11 cellular contexts compared by ENCODE assay signal in the genomic region with DNA sequence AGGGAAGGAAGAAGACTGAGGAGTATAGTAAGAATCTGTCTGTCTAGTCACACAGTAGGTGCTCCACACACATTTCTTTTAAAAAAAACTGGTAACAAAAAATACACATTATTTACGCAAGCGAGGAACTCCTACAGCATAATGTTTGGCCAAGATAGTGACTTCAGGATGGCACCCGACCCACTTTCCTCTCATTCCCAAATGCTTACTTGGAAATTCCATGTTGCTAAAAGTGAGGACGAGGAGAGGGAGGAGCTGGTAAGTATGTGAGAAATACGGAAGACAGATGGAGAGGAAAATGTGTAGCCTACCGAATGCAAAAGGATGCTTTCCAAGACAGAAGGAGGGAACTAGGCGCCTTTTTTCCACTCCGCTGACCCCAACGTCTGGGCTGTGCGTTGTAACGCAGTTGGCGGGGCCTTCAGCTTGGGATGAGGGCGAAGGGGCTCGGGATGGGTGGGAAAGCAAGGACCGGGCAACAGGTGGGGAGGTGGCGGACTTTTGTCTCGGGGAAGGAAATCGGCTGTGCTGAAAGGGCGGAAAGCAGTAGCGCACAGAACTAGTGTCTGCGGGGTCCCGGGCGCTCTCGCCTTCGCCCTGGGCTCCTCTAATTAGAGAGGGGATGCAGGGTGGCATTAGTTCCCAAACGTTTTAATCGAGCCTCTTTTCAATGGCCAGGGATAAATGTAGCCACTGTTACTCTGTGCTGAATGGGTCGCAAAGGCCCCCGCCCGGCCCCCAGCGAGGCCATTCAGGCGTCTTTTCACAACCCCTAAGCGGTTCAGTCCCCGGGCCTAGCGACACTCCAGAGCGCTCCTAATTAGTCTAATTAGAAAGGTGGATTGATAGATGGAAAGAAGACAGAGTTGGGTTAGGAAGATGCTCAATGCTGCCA. TPM values are rescaled to one million over a fixed set of nuclear protein-coding genes. Genes with fewer than 3 reads are reported as not detected.
DNase-seq lines count a peak whose midpoint lies in the region; ATAC-seq lines count a peak whose summit lies in the region.
"Had no signal": no experiment of that assay in that cellular context is flagged by ENCODE, and none has a peak within 500 bp of the region (broad histone marks: within the 10 kb centered on the region; RNA-seq: fewer than 3 reads in every experiment).

No MANE protein-coding gene starts in this region.

- intact Hi-C loops in activated T-helper 2 cell treated with anti-CD3 and anti-CD28 coated beads, Interferon-gamma antibody, Interleukin-2, Interleukin-4, amounts not matched to agents 10 μg/mL and 5 μg/mL and 100 μg/mL, durations not matched to agents 14 hours and 24 hours and 36 hours (cut with micrococcal nuclease): loop anchor here (2.0 kb wide), 3 partner anchors 15 to 133 kb away; no protein-coding TSS in a partner anchor

- H3K27me3 Mint-ChIP-seq in activated naive CD4-positive, alpha-beta T cell treated with anti-CD3 and anti-CD28 coated beads, Interleukin-2, amount 50 U/mL, for 24 hours: peaks cover 60% of the 10 kb centered on the region
- peaks cover 71% of the 10 kb centered on the region for H3K27me3 Mint-ChIP-seq in activated T-helper 2 cell treated with anti-CD3 and anti-CD28 coated beads, Interferon-gamma antibody, Interleukin-2, Interleukin-4, amounts not matched to agents 10 μg/mL and 5 μg/mL and 100 μg/mL, durations not matched to agents 14 hours and 24 hours and 36 hours (ENCODE audit: low read depth)
- peaks cover 60 to 78% of the 10 kb centered on the region in 2 donors for H3K27me3 Mint-ChIP-seq in stimulated activated naive B cell treated with anti-CD40 and anti-IgM and Interleukin-4, amounts not matched to agents 10 μg/mL and 1 μg/mL and 100 μg/mL, for 72 hours

- no peak for DNase-seq in activated naive CD4-positive, alpha-beta T cell treated with anti-CD3 and anti-CD28 coated beads, Interleukin-2, amount 50 U/mL, for 16 hours
- DNase-seq in activated T-helper 2 cell treated with anti-CD3 and anti-CD28 coated beads, Interferon-gamma antibody, Interleukin-2, Interleukin-4, amounts not matched to agents 10 μg/mL and 5 μg/mL and 100 μg/mL, durations not matched to agents 14 hours and 24 hours and 36 hours (ENCODE audit: low spot score): no peak
- DNase-seq in kidney glomerular epithelial cell (lab: John Stamatoyannopoulos, UW) (peak; percentile 7), anterior cingulate cortex (lab: John Stamatoyannopoulos, UW) (no peak)
- DNase-seq in stimulated activated naive B cell treated with anti-CD40 and anti-IgM and Interleukin-4, amounts not matched to agents 10 μg/mL and 1 μg/mL and 100 μg/mL, for 72 hours: no peak
- DNase-seq: activated CD4-positive, alpha-beta T cell treated with anti-CD3 and anti-CD28 coated beads, Interleukin-2, amount 50 U/mL, for 4 hours; midbrain had no signal

- no peaks in the 10 kb centered on the region for H3K36me3 Mint-ChIP-seq in activated naive CD4-positive, alpha-beta T cell treated with anti-CD3 and anti-CD28 coated beads, Interleukin-2, amount 50 U/mL, for 24 hours
- no peaks in the 10 kb centered on the region for H3K36me3 Mint-ChIP-seq in activated T-helper 2 cell treated with anti-CD3 and anti-CD28 coated beads, Interferon-gamma antibody, Interleukin-2, Interleukin-4, amounts not matched to agents 10 μg/mL and 5 μg/mL and 100 μg/mL, durations not matched to agents 14 hours and 24 hours and 36 hours (ENCODE audit: low read depth)
- H3K36me3 Mint-ChIP-seq in stimulated activated naive B cell treated with anti-CD40 and anti-IgM and Interleukin-4, amounts not matched to agents 10 μg/mL and 1 μg/mL and 100 μg/mL, for 72 hours: peaks cover 0 to 3% of the 10 kb centered on the region in 2 donors

- H3K27ac Mint-ChIP-seq in activated naive CD4-positive, alpha-beta T cell treated with anti-CD3 and anti-CD28 coated beads, Interleukin-2, amount 50 U/mL, for 24 hours: peak overlapping the region; percentile 1
- peak overlapping the region; percentile 23 for H3K27ac Mint-ChIP-seq in activated T-helper 2 cell treated with anti-CD3 and anti-CD28 coated beads, Interferon-gamma antibody, Interleukin-2, Interleukin-4, amounts not matched to agents 10 μg/mL and 5 μg/mL and 100 μg/mL, durations not matched to agents 14 hours and 24 hours and 36 hours
- peak overlapping the region; percentile 75 for H3K27ac Mint-ChIP-seq in stimulated activated naive B cell treated with anti-CD40 and anti-IgM and Interleukin-4, amounts not matched to agents 10 μg/mL and 1 μg/mL and 100 μg/mL, for 72 hours

- no peak for ATAC-seq in stimulated activated naive B cell treated with anti-CD40 and anti-IgM and Interleukin-4, amounts not matched to agents 10 μg/mL and 1 μg/mL and 100 μg/mL, for 72 hours (replicated peaks)
- no peak for ATAC-seq in GM18517 (IDR thresholded peaks at IDR 0.05; ENCODE audit: unreplicated experiment)
- ATAC-seq in HG03460 (IDR thresholded peaks at IDR 0.05; ENCODE audit: unreplicated experiment): no peak
- ATAC-seq: Right ventricle myocardium inferior had no signal

- H3K4me1 Mint-ChIP-seq in activated naive CD4-positive, alpha-beta T cell treated with anti-CD3 and anti-CD28 coated beads, Interleukin-2, amount 50 U/mL, for 24 hours: peaks cover 9% of the 10 kb centered on the region
- H3K4me1 Mint-ChIP-seq in activated T-helper 2 cell treated with anti-CD3 and anti-CD28 coated beads, Interferon-gamma antibody, Interleukin-2, Interleukin-4, amounts not matched to agents 10 μg/mL and 5 μg/mL and 100 μg/mL, durations not matched to agents 14 hours and 24 hours and 36 hours (ENCODE audit: low read depth): peaks cover 3% of the 10 kb centered on the region
- H3K4me1 Mint-ChIP-seq in stimulated activated naive B cell treated with anti-CD40 and anti-IgM and Interleukin-4, amounts not matched to agents 10 μg/mL and 1 μg/mL and 100 μg/mL, for 72 hours: peaks cover 5 to 19% of the 10 kb centered on the region in 2 donors

- H3K9me3 Mint-ChIP-seq in activated naive CD4-positive, alpha-beta T cell treated with anti-CD3 and anti-CD28 coated beads, Interleukin-2, amount 50 U/mL, for 24 hours: peaks cover 6% of the 10 kb centered on the region
- no peaks in the 10 kb centered on the region for H3K9me3 Mint-ChIP-seq in activated T-helper 2 cell treated with anti-CD3 and anti-CD28 coated beads, Interferon-gamma antibody, Interleukin-2, Interleukin-4, amounts not matched to agents 10 μg/mL and 5 μg/mL and 100 μg/mL, durations not matched to agents 14 hours and 24 hours and 36 hours
- peaks cover 0 to 4% of the 10 kb centered on the region in 2 donors for H3K9me3 Mint-ChIP-seq in stimulated activated naive B cell treated with anti-CD40 and anti-IgM and Interleukin-4, amounts not matched to agents 10 μg/mL and 1 μg/mL and 100 μg/mL, for 72 hours

- peak overlapping the region; percentile 11 for H3K4me3 Mint-ChIP-seq in activated naive CD4-positive, alpha-beta T cell treated with anti-CD3 and anti-CD28 coated beads, Interleukin-2, amount 50 U/mL, for 24 hours
- H3K4me3 Mint-ChIP-seq in activated T-helper 2 cell treated with anti-CD3 and anti-CD28 coated beads, Interferon-gamma antibody, Interleukin-2, Interleukin-4, amounts not matched to agents 10 μg/mL and 5 μg/mL and 100 μg/mL, durations not matched to agents 14 hours and 24 hours and 36 hours (ENCODE audit: low read depth): no peak overlapping the region
- peak overlapping the region in 1 of 2 donors; percentile 50 for H3K4me3 Mint-ChIP-seq in stimulated activated naive B cell treated with anti-CD40 and anti-IgM and Interleukin-4, amounts not matched to agents 10 μg/mL and 1 μg/mL and 100 μg/mL, for 72 hours

RNA-seq across cellular contexts. Expression of a gene that starts 12.7 kb away (rescaled TPM):
- total RNA-seq in activated T-helper 2 cell treated with anti-CD3 and anti-CD28 coated beads, Interferon-gamma antibody, Interleukin-2, Interleukin-4, amounts not matched to agents 10 μg/mL and 5 μg/mL and 100 μg/mL, durations not matched to agents 14 hours and 24 hours and 36 hours: 0.11 and 0.25 TPM in 2 replicates
- total RNA-seq: Right ventricle myocardium inferior had no signal

Comparison
In these comparisons a context has a peak if more than half of its experiments do, and no peak if none do; other contexts are left out.
1. H3K27ac Mint-ChIP-seq: peak in every context shown above with its lines; median percentile 75 in stimulated activated naive B cell treated with anti-CD40 and anti-IgM and Interleukin-4, amounts not matched to agents 10 μg/mL and 1 μg/mL and 100 μg/mL, for 72 hours; 23 in activated T-helper 2 cell treated with anti-CD3 and anti-CD28 coated beads, Interferon-gamma antibody, Interleukin-2, Interleukin-4, amounts not matched to agents 10 μg/mL and 5 μg/mL and 100 μg/mL, durations not matched to agents 14 hours and 24 hours and 36 hours; 1 in activated naive CD4-positive, alpha-beta T cell treated with anti-CD3 and anti-CD28 coated beads, Interleukin-2, amount 50 U/mL, for 24 hours.